1 cellular context compared by ENCODE assay signal in the genomic region with DNA sequence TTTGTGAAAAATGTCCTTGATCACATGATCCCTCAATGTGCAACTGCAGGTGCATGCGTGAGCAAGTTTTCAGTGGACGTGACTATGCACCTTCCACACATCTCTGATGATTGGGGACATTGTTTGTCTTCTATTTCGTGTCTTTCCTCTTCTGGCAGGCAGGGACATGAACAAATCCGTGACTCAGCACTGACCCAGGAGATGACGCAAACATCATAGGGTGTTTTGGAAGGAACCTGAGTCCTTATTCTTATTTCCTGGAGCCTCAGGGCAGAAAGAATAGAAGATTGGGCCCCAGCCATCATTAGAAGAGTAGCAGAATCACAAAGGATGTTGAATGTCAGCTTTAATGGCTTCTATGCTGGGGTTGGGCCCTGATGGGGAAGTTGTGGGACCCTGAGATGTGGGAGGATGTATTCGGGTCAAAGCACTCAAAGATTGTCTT.
A peak's percentile ranks its signal among the peaks of the same experiment; 100 is the strongest.
TF ChIP-seq lines count a peak whose summit lies in the region.

No MANE protein-coding gene starts in this region.

TF ChIP-seq in A549, 52 proteins besides CTCF, POLR2A, EP300 and RAD21 (continued from another document):
- no peak for TF ChIP-seq REST (IDR thresholded peaks at IDR 0.05)
- TF ChIP-seq NFE2L2 (conservative IDR thresholded peaks at IDR 0.05; ENCODE audit: low read length): peak; percentile 59
- peak; percentile 92 for TF ChIP-seq MAFK (IDR thresholded peaks at IDR 0.05; ENCODE audit: partially characterized antibody)
- no peak for TF ChIP-seq RCOR1 (IDR thresholded peaks at IDR 0.05; ENCODE audit: low read depth, low read length)
